ENCODE assay signal across 26 cellular contexts in genomic region chr16:88458039-88458772, GRCh38. TPM values are rescaled to one million over a fixed set of nuclear protein-coding genes. Genes with fewer than 3 reads are reported as not detected.
DNase-seq lines count a peak whose midpoint lies in the region; ATAC-seq and TF ChIP-seq lines count a peak whose summit lies in the region.
"Had no signal": no experiment of that assay in that cellular context is flagged by ENCODE, and none has a peak within 500 bp of the region (broad histone marks: within the 10 kb centered on the region; RNA-seq: fewer than 3 reads in every experiment).

No MANE protein-coding gene starts in this region.

- H3K36me3 Mint-ChIP-seq in activated CD4-positive, alpha-beta T cell treated with anti-CD3 and anti-CD28 coated beads, Interleukin-2, amount 10 ng/mL, durations not matched to agents 24 days and 14 days (ENCODE audit: low read depth), result no peaks in the 10 kb centered on the region
- peaks cover 59% of the 10 kb centered on the region for H3K36me3 Mint-ChIP-seq in effector memory CD8-positive, alpha-beta T cell (ENCODE audit: insufficient read depth)
- H3K36me3 Mint-ChIP-seq in stimulated activated memory B cell treated with anti-CD40 and anti-IgM and Interleukin-4, amounts not matched to agents 10 μg/mL and 1 μg/mL and 100 μg/mL, for 72 hours, result no peaks in the 10 kb centered on the region
- H3K36me3 Mint-ChIP-seq: naive B cell had no signal

- H3K27ac Mint-ChIP-seq in activated CD4-positive, alpha-beta T cell treated with anti-CD3 and anti-CD28 coated beads, Interleukin-2, amount 10 ng/mL, durations not matched to agents 24 days and 14 days, result peak overlapping the region; percentile 41
- H3K27ac Mint-ChIP-seq in effector memory CD8-positive, alpha-beta T cell, result peak overlapping the region; percentile 98 to 99
- peak overlapping the region; percentile 96 for H3K27ac Mint-ChIP-seq in stimulated activated memory B cell treated with anti-CD40 and anti-IgM and Interleukin-4, amounts not matched to agents 10 μg/mL and 1 μg/mL and 100 μg/mL, for 72 hours
- H3K27ac Mint-ChIP-seq: activated naive CD8-positive, alpha-beta T cell treated with anti-CD3 and anti-CD28 coated beads, Interleukin-2, amount 50 U/mL, for 24 hours had no signal

- no peaks in the 10 kb centered on the region for H3K27me3 ChIP-seq in aorta (ENCODE audit: control insufficient read depth in 1 of 2, insufficient read depth in 2 of 2, low read length in 1 of 2)
- H3K27me3 ChIP-seq: brain microvascular endothelial cell had no signal

- H3K4me3 Mint-ChIP-seq in activated CD4-positive, alpha-beta T cell treated with anti-CD3 and anti-CD28 coated beads, Interleukin-2, amount 10 ng/mL, durations not matched to agents 24 days and 14 days, result no peak overlapping the region
- H3K4me3 Mint-ChIP-seq in effector memory CD8-positive, alpha-beta T cell, result no peak overlapping the region
- H3K4me3 Mint-ChIP-seq in stimulated activated memory B cell treated with anti-CD40 and anti-IgM and Interleukin-4, amounts not matched to agents 10 μg/mL and 1 μg/mL and 100 μg/mL, for 72 hours, result no peak overlapping the region
- H3K4me3 Mint-ChIP-seq: activated naive CD8-positive, alpha-beta T cell treated with anti-CD3 and anti-CD28 coated beads, Interleukin-2, amount 50 U/mL, for 24 hours; stimulated activated naive CD8-positive, alpha-beta T cell treated with anti-CD3 and anti-CD28 coated beads, Interleukin-15, Interleukin-2, amounts not matched to agents 100 ng/mL and 50 ng/mL, for 24 hours had no signal

- no peak for DNase-seq in activated CD4-positive, alpha-beta T cell treated with anti-CD3 and anti-CD28 coated beads, Interleukin-2, amount 10 ng/mL, durations not matched to agents 24 days and 14 days
- no peak for DNase-seq in activated CD4-positive, alpha-beta T cell treated with anti-CD3 and anti-CD28 coated beads, Interleukin-2, amount 50 U/mL, for 1 hour
- DNase-seq in NCI-H146 treated with DMSO at 0.1 percent for 48 hours (lab: John Stamatoyannopoulos, UW; ENCODE audit: unreplicated experiment) (peak; percentile 43), HEK293T (ENCODE audit: extremely low spot score) (no peak), aorta (no peak)
- DNase-seq in effector memory CD8-positive, alpha-beta T cell, result no peak
- DNase-seq: activated effector memory CD4-positive, alpha-beta T cell treated with anti-CD3 and anti-CD28 coated beads, Interleukin-2, amount 50 U/mL, for 16 hours; activated naive CD8-positive, alpha-beta T cell treated with anti-CD3 and anti-CD28 coated beads, Interleukin-2, amount 50 U/mL, for 24 hours; brain microvascular endothelial cell; C1 segment of cervical spinal cord; Kasumi-1; mammary epithelial cell; naive B cell; NCI-H1048; NCI-H2029 treated with DMSO at 0.1 percent for 48 hours; NK-92 treated with Interleukin-12 subunit alpha and Interleukin-12 subunit beta, amount 100 ng/mL, for 24 hours; retina; stimulated activated CD4-positive, alpha-beta T cell treated with anti-CD3 and anti-CD28 coated beads, Interleukin-2, amount 100 ng/mL, for 48 hours; T-helper 1 cell; transverse colon had no signal

- CTCF ChIA-PET in HEK293T (lab: Yijun Ruan, JAX), result no interaction called here

- ATAC-seq in effector memory CD8-positive, alpha-beta T cell (replicated peaks), result no peak
- ATAC-seq in stimulated activated memory B cell treated with anti-CD40 and anti-IgM and Interleukin-4, amounts not matched to agents 10 μg/mL and 1 μg/mL and 100 μg/mL, for 72 hours, result no peak
- no peak for ATAC-seq in GM19035 (IDR thresholded peaks at IDR 0.05; ENCODE audit: unreplicated experiment)
- no peak for ATAC-seq in aorta (ENCODE audit: low FRiP score)
- ATAC-seq: activated naive CD8-positive, alpha-beta T cell treated with anti-CD3 and anti-CD28 coated beads, Interleukin-2, amount 50 U/mL, for 24 hours; HCT116; Panc1 had no signal

- H3K9me3 Mint-ChIP-seq in activated CD4-positive, alpha-beta T cell treated with anti-CD3 and anti-CD28 coated beads, Interleukin-2, amount 10 ng/mL, durations not matched to agents 24 days and 14 days, result no peaks in the 10 kb centered on the region
- H3K9me3 Mint-ChIP-seq in effector memory CD8-positive, alpha-beta T cell, result no peaks in the 10 kb centered on the region
- no peaks in the 10 kb centered on the region for H3K9me3 Mint-ChIP-seq in stimulated activated memory B cell treated with anti-CD40 and anti-IgM and Interleukin-4, amounts not matched to agents 10 μg/mL and 1 μg/mL and 100 μg/mL, for 72 hours
- H3K9me3 Mint-ChIP-seq: activated naive CD8-positive, alpha-beta T cell treated with anti-CD3 and anti-CD28 coated beads, Interleukin-2, amount 50 U/mL, for 24 hours; naive B cell; stimulated activated naive CD8-positive, alpha-beta T cell treated with anti-CD3 and anti-CD28 coated beads, Interleukin-15, Interleukin-2, amounts not matched to agents 100 ng/mL and 50 ng/mL, for 24 hours had no signal

- H3K27ac ChIP-seq in aorta (ENCODE audit: low read depth in 1 of 2, low read length in 2 of 2), result no peak overlapping the region
- H3K27ac ChIP-seq: brain microvascular endothelial cell, transverse colon, VCaP had no signal

- no peaks in the 10 kb centered on the region for H3K27me3 Mint-ChIP-seq in activated CD4-positive, alpha-beta T cell treated with anti-CD3 and anti-CD28 coated beads, Interleukin-2, amount 10 ng/mL, durations not matched to agents 24 days and 14 days
- no peaks in the 10 kb centered on the region for H3K27me3 Mint-ChIP-seq in effector memory CD8-positive, alpha-beta T cell
- H3K27me3 Mint-ChIP-seq in stimulated activated memory B cell treated with anti-CD40 and anti-IgM and Interleukin-4, amounts not matched to agents 10 μg/mL and 1 μg/mL and 100 μg/mL, for 72 hours, result no peaks in the 10 kb centered on the region
- H3K27me3 Mint-ChIP-seq: activated naive CD8-positive, alpha-beta T cell treated with anti-CD3 and anti-CD28 coated beads, Interleukin-2, amount 50 U/mL, for 24 hours; stimulated activated naive CD8-positive, alpha-beta T cell treated with anti-CD3 and anti-CD28 coated beads, Interleukin-15, Interleukin-2, amounts not matched to agents 100 ng/mL and 50 ng/mL, for 24 hours had no signal

- intact Hi-C loops in activated CD4-positive, alpha-beta T cell treated with anti-CD3 and anti-CD28 coated beads, Interleukin-2, amount 10 ng/mL, durations not matched to agents 24 days and 14 days (cut with micrococcal nuclease), result loop anchor here (5.0 to 10.0 kb wide), 5 partner anchors 74 to 1063 kb away; partner anchors contain the start of genes MAP1LC3B, MVD and PIEZO1
- intact Hi-C loops in aorta (cut with DNase I), result loop anchor here in 1 of 2 donors (10.0 kb wide), 1 partner anchor 327 kb away; the partner anchor contains the start of gene PIEZO1

- no peak overlapping the region for H3K4me3 ChIP-seq in aorta (ENCODE audit: low read length in 2 of 2)
- H3K4me3 ChIP-seq: transverse colon had no signal

- POLR2A ChIA-PET in HEK293T (lab: Yijun Ruan, JAX), result no interaction called here

- H3K4me1 ChIP-seq in aorta (ENCODE audit: control insufficient read depth in 1 of 2, insufficient read depth in 2 of 2, low read length in 2 of 2), result no peaks in the 10 kb centered on the region

- H3K36me3 ChIP-seq in aorta (ENCODE audit: control insufficient read depth in 1 of 2, insufficient read depth in 2 of 2, low read length in 1 of 2), result no peaks in the 10 kb centered on the region
- H3K36me3 ChIP-seq: brain microvascular endothelial cell, transverse colon had no signal

- H3K4me1 Mint-ChIP-seq in activated CD4-positive, alpha-beta T cell treated with anti-CD3 and anti-CD28 coated beads, Interleukin-2, amount 10 ng/mL, durations not matched to agents 24 days and 14 days, result peaks cover 33% of the 10 kb centered on the region
- peaks cover 41 to 42% of the 10 kb centered on the region in 2 donors for H3K4me1 Mint-ChIP-seq in effector memory CD8-positive, alpha-beta T cell (ENCODE audit: low read depth in 2 of 2)
- H3K4me1 Mint-ChIP-seq in stimulated activated memory B cell treated with anti-CD40 and anti-IgM and Interleukin-4, amounts not matched to agents 10 μg/mL and 1 μg/mL and 100 μg/mL, for 72 hours, result peaks cover 79% of the 10 kb centered on the region

- no peaks in the 10 kb centered on the region for H3K9me3 ChIP-seq in aorta (ENCODE audit: control insufficient read depth, low read length)
- H3K9me3 ChIP-seq: transverse colon had no signal

- 81 to 82% methylated on average over 20 of the region's 20 CpGs for WGBS in aorta, 2 donors

TF ChIP-seq in HEK293T, 16 proteins besides CTCF, POLR2A, EP300 and RAD21:
- TF ChIP-seq BHLHE40 (IDR thresholded peaks at IDR 0.05; ENCODE audit: borderline replicate concordance) (no peak), SUZ12 (IDR thresholded peaks at IDR 0.05) (no peak), SP1 (IDR thresholded peaks at IDR 0.05) (no peak), L3MBTL2 (conservative IDR thresholded peaks at IDR 0.05) (no peak)

RNA-seq across cellular contexts. Expression of gene ZFPM1, which starts 5.1 kb away (rescaled TPM):
- 17.9 and 19.3 TPM in 2 replicates for total RNA-seq in activated CD4-positive, alpha-beta T cell treated with anti-CD3 and anti-CD28 coated beads, Interleukin-2, amount 10 ng/mL, durations not matched to agents 24 days and 14 days
- 1 to 10 TPM; 4.1 to 8.8 TPM for total RNA-seq in aorta
- 1 to 10 TPM in 1 of 2 donors, under 1 TPM in 1; 0.88 to 2.0 TPM for polyA plus RNA-seq in aorta

Comparison
In these comparisons a context has a peak if more than half of its experiments do, and no peak if none do; other contexts are left out.
1. H3K27ac Mint-ChIP-seq: peak in every context shown above with its lines; median percentile 98 in effector memory CD8-positive, alpha-beta T cell; 96 in stimulated activated memory B cell treated with anti-CD40 and anti-IgM and Interleukin-4, amounts not matched to agents 10 μg/mL and 1 μg/mL and 100 μg/mL, for 72 hours; 41 in activated CD4-positive, alpha-beta T cell treated with anti-CD3 and anti-CD28 coated beads, Interleukin-2, amount 10 ng/mL, durations not matched to agents 24 days and 14 days.